In the genomic region with DNA sequence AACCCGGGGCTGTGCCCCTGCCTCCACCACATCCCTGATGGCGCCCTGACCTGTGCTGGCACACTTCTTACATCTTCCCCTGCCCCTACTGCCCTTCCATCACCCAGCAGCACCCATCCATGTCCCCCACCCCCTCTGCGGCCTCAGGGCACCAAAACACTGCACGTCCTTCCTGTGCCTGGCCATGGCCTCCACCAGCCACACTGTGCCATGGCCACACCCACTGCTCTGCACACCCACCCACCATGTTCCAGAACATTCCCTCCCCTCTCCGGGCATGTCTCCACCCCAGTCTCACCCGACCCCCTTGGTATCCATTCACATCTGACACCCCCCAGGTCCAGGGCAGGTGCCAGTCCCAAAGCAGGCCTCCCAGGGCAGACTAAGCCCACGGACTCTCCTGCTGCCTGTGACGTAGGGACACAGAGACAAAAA, we compare ENCODE assay signal across 14 cellular contexts.
"Had no signal": no experiment of that assay in that cellular context is flagged by ENCODE, and none has a peak within 500 bp of the region (broad histone marks: within the 10 kb centered on the region; RNA-seq: fewer than 3 reads in every experiment).

No MANE protein-coding gene starts in this region.

- H3K36me3 ChIP-seq: colonic mucosa had no signal

- H3K4me1 ChIP-seq: colonic mucosa had no signal

- H3K27me3 ChIP-seq: colonic mucosa had no signal

- H3K27ac ChIP-seq: colonic mucosa, VCaP had no signal

- H3K4me3 ChIP-seq: colonic mucosa had no signal

- DNase-seq: activated CD4-positive, alpha-beta T cell treated with anti-CD3 and anti-CD28 coated beads for 1 hour; activated CD4-positive, alpha-beta T cell treated with anti-CD3 and anti-CD28 coated beads, Interleukin-2, amount 50 U/mL, for 48 hours; activated naive CD4-positive, alpha-beta T cell treated with anti-CD3 and anti-CD28 coated beads for 36 hours; central memory CD4-positive, alpha-beta T cell; colonic mucosa; erythroblast; foreskin melanocyte; kidney glomerular epithelial cell; stimulated activated CD4-positive, alpha-beta T cell treated with anti-CD3 and anti-CD28 coated beads, Interleukin-2, amount 100 ng/mL, for 24 hours; stimulated activated naive CD8-positive, alpha-beta T cell treated with anti-CD3 and anti-CD28 coated beads, Interleukin-15, amount 100 ng/mL, for 72 hours; SW 1271; T-helper 2 cell had no signal

- H3K9me3 ChIP-seq: colonic mucosa had no signal

- ATAC-seq: natural killer cell treated with Interleukin-12 subunit alpha and Interleukin-12 subunit beta and Interleukin-15 and Interleukin-18, amount 100 ng/mL, for 72 hours had no signal
